ENCODE assay signal across 28 cellular contexts in the genomic region with DNA sequence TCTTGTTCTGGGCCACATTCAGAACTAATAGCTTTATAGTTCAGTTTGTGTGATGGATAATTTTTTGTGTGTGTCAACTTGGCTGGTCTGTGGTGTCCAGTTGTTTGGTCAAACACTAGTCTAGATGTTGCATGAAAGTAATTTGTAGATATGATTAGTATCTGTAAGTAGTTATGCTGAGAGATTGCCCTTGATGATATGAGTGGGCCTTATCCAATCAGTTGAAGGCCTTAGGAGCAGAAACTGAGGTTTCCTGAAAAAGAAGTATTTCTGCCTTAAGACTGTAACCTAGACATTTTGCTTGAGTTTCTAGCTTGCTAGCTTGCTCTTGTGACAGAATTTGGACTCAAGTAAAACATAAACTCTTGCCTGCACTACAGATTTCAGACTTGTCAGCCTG.
"Had no signal": no experiment of that assay in that cellular context is flagged by ENCODE, and none has a peak within 500 bp of the region (broad histone marks: within the 10 kb centered on the region; RNA-seq: fewer than 3 reads in every experiment).

No MANE protein-coding gene starts in this region.

- H3K4me3 ChIP-seq: esophagus squamous epithelium, gastroesophageal sphincter, heart right ventricle had no signal

- H3K9me3 ChIP-seq: esophagus squamous epithelium, gastroesophageal sphincter, heart right ventricle had no signal

- DNase-seq: activated CD4-positive, alpha-beta memory T cell treated with anti-CD3 and anti-CD28 coated beads for 36 hours; activated CD4-positive, alpha-beta T cell treated with anti-CD3 and anti-CD28 coated beads for 36 hours; activated CD4-positive, alpha-beta T cell treated with anti-CD3 and anti-CD28 coated beads, Interleukin-2, amount 10 ng/mL, durations not matched to agents 24 days and 14 days; activated CD4-positive, CD25-positive, alpha-beta regulatory T cell; activated CD4-positive, CD25-positive, alpha-beta regulatory T cell treated with anti-CD3 and anti-CD28 coated beads, Interleukin-2, amount 50 U/mL, for 72 hours; activated CD8-positive, alpha-beta memory T cell treated with anti-CD3 and anti-CD28 coated beads for 24 hours; activated effector memory CD4-positive, alpha-beta T cell treated with Interleukin-2 at 50 U/mL for 16 hours; activated gamma-delta T cell treated with Interleukin-2 at 50 U/mL for 16 hours; activated naive CD4-positive, alpha-beta T cell treated with anti-CD3 and anti-CD28 coated beads, Interleukin-2, amount 50 U/mL, for 16 hours; activated naive CD4-positive, alpha-beta T cell treated with Interleukin-2 at 50 U/mL for 16 hours; activated T-cell treated with anti-CD3 and anti-CD28 coated beads, Interleukin-2, amount 50 U/mL, for 4 hours; amniotic stem cell; anterior cingulate cortex; brain microvascular endothelial cell; cortex of kidney; dermis blood vessel endothelial cell; effector CD4-positive, alpha-beta T cell; effector memory CD8-positive, alpha-beta T cell; esophagus squamous epithelium; foreskin melanocyte; heart right ventricle; T-helper 2 cell had no signal

- H3K27ac ChIP-seq: brain microvascular endothelial cell, esophagus squamous epithelium, gastroesophageal sphincter, heart right ventricle had no signal

- H3K27me3 ChIP-seq: brain microvascular endothelial cell, esophagus squamous epithelium, gastroesophageal sphincter, heart right ventricle had no signal

- H3K36me3 ChIP-seq: brain microvascular endothelial cell, esophagus squamous epithelium, gastroesophageal sphincter, heart right ventricle had no signal

- FAIRE-seq: astrocyte, bronchial epithelial cell, colon had no signal

- H3K4me3 Mint-ChIP-seq: activated CD4-positive, alpha-beta memory T cell treated with anti-CD3 and anti-CD28 coated beads for 36 hours; activated CD4-positive, alpha-beta T cell treated with anti-CD3 and anti-CD28 coated beads for 36 hours; activated CD4-positive, alpha-beta T cell treated with anti-CD3 and anti-CD28 coated beads, Interleukin-2, amount 10 ng/mL, durations not matched to agents 24 days and 14 days; activated naive CD8-positive, alpha-beta T cell; activated T-cell treated with anti-CD3 and anti-CD28 coated beads, Interleukin-2, amount 50 U/mL, for 4 hours; activated T-helper 17 cell treated with anti-CD3 and anti-CD28 coated beads, Interleukin-2, amount 50 U/mL, for 72 hours; effector memory CD8-positive, alpha-beta T cell had no signal

- H3K9me3 Mint-ChIP-seq: activated T-helper 17 cell treated with anti-CD3 and anti-CD28 coated beads, Interleukin-2, amount 50 U/mL, for 72 hours had no signal

- H3K27ac Mint-ChIP-seq: activated CD4-positive, alpha-beta memory T cell treated with anti-CD3 and anti-CD28 coated beads for 36 hours; activated CD4-positive, alpha-beta T cell treated with anti-CD3 and anti-CD28 coated beads for 36 hours; activated CD4-positive, alpha-beta T cell treated with anti-CD3 and anti-CD28 coated beads, Interleukin-2, amount 10 ng/mL, durations not matched to agents 24 days and 14 days; activated T-helper 17 cell treated with anti-CD3 and anti-CD28 coated beads, Interleukin-2, amount 50 U/mL, for 72 hours had no signal

- ATAC-seq: activated CD4-positive, alpha-beta T cell treated with anti-CD3 and anti-CD28 coated beads for 36 hours; activated T-cell treated with anti-CD3 and anti-CD28 coated beads, Interleukin-2, amount 50 U/mL, for 4 hours; activated T-helper 17 cell treated with anti-CD3 and anti-CD28 coated beads, Interleukin-2, amount 50 U/mL, for 72 hours; effector memory CD8-positive, alpha-beta T cell; gastroesophageal sphincter; heart right ventricle had no signal

- H3K27me3 Mint-ChIP-seq: activated CD4-positive, alpha-beta memory T cell treated with anti-CD3 and anti-CD28 coated beads for 36 hours; activated CD4-positive, alpha-beta T cell treated with anti-CD3 and anti-CD28 coated beads for 36 hours; activated CD4-positive, alpha-beta T cell treated with anti-CD3 and anti-CD28 coated beads, Interleukin-2, amount 10 ng/mL, durations not matched to agents 24 days and 14 days; activated naive CD8-positive, alpha-beta T cell; activated T-helper 17 cell treated with anti-CD3 and anti-CD28 coated beads, Interleukin-2, amount 50 U/mL, for 72 hours; effector memory CD8-positive, alpha-beta T cell had no signal
